ENCODE assay signal across 1 cellular context in the genomic region with DNA sequence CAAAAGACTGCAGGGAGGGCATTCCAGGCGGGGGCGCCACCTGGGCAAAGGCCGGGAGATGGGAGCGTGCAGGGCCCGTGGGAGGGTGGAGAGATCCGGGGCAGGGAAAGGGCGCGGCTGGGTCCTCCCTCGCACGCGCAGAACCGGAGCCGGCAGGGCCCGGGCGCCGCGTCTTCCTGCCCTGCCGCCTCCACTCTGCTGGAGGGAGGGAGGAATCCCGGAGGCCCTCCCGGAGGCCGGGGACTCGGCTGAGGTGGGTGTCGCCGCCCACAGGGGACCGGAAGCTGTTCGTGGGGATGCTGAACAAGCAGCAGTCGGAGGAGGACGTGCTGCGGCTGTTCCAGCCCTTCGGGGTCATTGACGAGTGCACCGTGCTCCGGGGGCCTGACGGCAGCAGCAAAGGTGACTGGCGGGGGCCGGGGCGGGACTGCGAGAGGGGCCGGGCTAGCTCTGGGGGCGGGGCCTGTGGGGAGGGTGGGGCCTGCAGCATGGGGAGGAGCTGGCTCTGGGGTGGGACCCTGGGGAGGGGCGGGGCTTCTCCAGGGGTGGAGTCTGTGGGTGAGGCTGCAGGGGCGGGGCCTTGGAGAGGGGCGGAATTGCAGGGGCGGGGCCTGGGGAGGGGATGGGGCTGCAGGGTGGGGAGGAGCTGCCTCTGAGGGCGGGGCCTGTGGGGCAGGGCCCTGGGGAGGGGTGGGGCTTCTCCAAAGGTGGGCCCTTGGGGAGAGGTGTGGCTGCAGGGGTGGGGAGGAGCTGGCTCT.
TF ChIP-seq lines count a peak whose summit lies in the region.

No MANE protein-coding gene starts in this region.

TF ChIP-seq in HepG2, 621 proteins besides CTCF, POLR2A, EP300 and RAD21 (continues in another document):
- TF ChIP-seq HOXA9 (CRISPR knock-in tag; IDR thresholded peaks at IDR 0.05; ENCODE audit: borderline replicate concordance) (no peak), NFKB2 (CRISPR knock-in tag; IDR thresholded peaks at IDR 0.05; ENCODE audit: borderline replicate concordance) (peak; percentile 64; the same call in 1 of the 2 replicates), IRF9 (CRISPR knock-in tag; IDR thresholded peaks at IDR 0.05; ENCODE audit: borderline replicate concordance) (peak; percentile 21; the same call in 1 of the 2 replicates), ATF4 (CRISPR knock-in tag; IDR thresholded peaks at IDR 0.05) (no peak; a peak in 1 of 4 replicates), PRDM15 (CRISPR knock-in tag; IDR thresholded peaks at IDR 0.05) (no peak), MNT (IDR thresholded peaks at IDR 0.05) (no peak), MEF2D (CRISPR knock-in tag; IDR thresholded peaks at IDR 0.05) (0 out of 2 replicates have a peak, but pooled peaks have one; percentile 51), ZFP36L2 (CRISPR knock-in tag; IDR thresholded peaks at IDR 0.05) (no peak), ADNP (CRISPR knock-in tag; IDR thresholded peaks at IDR 0.05) (peak; percentile 38; the same call in 1 of the 2 replicates), ETV5 (CRISPR knock-in tag; IDR thresholded peaks at IDR 0.05; ENCODE audit: borderline replicate concordance) (peak; percentile 8; the same call in 1 of the 2 replicates), ZNF432 (CRISPR knock-in tag; IDR thresholded peaks at IDR 0.05; ENCODE audit: borderline replicate concordance) (no peak), ZGPAT (CRISPR knock-in tag; IDR thresholded peaks at IDR 0.05) (peak; percentile 35; the same call in 1 of the 2 replicates), CHCHD3 (CRISPR knock-in tag; IDR thresholded peaks at IDR 0.05) (0 out of 2 replicates have a peak, but pooled peaks have one; percentile 47), E2F2 (CRISPR knock-in tag; IDR thresholded peaks at IDR 0.05; ENCODE audit: borderline replicate concordance) (no peak), BRCA1 (CRISPR knock-in tag; IDR thresholded peaks at IDR 0.05) (no peak), AGO2 (optimal IDR thresholded peaks at IDR 0.05; ENCODE audit: low read depth, low read length) (no peak), STAG1 (CRISPR knock-in tag; IDR thresholded peaks at IDR 0.05) (peak; percentile 40), ZNF850 (CRISPR knock-in tag; conservative IDR thresholded peaks at IDR 0.05) (no peak)
- TF ChIP-seq, protein P1, sequence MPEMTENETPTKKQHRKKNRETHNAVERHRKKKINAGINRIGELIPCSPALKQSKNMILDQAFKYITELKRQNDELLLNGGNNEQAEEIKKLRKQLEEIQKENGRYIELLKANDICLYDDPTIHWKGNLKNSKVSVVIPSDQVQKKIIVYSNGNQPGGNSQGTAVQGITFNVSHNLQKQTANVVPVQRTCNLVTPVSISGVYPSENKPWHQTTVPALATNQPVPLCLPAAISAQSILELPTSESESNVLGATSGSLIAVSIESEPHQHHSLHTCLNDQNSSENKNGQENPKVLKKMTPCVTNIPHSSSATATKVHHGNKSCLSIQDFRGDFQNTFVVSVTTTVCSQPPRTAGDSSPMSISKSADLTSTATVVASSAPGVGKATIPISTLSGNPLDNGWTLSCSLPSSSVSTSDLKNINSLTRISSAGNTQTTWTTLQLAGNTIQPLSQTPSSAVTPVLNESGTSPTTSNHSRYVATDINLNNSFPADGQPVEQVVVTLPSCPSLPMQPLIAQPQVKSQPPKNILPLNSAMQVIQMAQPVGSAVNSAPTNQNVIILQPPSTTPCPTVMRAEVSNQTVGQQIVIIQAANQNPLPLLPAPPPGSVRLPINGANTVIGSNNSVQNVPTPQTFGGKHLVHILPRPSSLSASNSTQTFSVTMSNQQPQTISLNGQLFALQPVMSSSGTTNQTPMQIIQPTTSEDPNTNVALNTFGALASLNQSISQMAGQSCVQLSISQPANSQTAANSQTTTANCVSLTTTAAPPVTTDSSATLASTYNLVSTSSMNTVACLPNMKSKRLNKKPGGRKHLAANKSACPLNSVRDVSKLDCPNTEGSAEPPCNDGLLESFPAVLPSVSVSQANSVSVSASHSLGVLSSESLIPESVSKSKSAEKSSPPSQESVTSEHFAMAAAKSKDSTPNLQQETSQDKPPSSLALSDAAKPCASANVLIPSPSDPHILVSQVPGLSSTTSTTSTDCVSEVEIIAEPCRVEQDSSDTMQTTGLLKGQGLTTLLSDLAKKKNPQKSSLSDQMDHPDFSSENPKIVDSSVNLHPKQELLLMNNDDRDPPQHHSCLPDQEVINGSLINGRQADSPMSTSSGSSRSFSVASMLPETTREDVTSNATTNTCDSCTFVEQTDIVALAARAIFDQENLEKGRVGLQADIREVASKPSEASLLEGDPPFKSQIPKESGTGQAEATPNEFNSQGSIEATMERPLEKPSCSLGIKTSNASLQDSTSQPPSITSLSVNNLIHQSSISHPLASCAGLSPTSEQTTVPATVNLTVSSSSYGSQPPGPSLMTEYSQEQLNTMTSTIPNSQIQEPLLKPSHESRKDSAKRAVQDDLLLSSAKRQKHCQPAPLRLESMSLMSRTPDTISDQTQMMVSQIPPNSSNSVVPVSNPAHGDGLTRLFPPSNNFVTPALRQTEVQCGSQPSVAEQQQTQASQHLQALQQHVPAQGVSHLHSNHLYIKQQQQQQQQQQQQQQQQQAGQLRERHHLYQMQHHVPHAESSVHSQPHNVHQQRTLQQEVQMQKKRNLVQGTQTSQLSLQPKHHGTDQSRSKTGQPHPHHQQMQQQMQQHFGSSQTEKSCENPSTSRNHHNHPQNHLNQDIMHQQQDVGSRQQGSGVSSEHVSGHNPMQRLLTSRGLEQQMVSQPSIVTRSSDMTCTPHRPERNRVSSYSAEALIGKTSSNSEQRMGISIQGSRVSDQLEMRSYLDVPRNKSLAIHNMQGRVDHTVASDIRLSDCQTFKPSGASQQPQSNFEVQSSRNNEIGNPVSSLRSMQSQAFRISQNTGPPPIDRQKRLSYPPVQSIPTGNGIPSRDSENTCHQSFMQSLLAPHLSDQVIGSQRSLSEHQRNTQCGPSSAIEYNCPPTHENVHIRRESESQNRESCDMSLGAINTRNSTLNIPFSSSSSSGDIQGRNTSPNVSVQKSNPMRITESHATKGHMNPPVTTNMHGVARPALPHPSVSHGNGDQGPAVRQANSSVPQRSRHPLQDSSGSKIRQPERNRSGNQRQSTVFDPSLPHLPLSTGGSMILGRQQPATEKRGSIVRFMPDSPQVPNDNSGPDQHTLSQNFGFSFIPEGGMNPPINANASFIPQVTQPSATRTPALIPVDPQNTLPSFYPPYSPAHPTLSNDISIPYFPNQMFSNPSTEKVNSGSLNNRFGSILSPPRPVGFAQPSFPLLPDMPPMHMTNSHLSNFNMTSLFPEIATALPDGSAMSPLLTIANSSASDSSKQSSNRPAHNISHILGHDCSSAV (CRISPR knock-in tag; IDR thresholded peaks at IDR 0.05; ENCODE audit: borderline replicate concordance) = no peak
- TF ChIP-seq, protein P2, sequence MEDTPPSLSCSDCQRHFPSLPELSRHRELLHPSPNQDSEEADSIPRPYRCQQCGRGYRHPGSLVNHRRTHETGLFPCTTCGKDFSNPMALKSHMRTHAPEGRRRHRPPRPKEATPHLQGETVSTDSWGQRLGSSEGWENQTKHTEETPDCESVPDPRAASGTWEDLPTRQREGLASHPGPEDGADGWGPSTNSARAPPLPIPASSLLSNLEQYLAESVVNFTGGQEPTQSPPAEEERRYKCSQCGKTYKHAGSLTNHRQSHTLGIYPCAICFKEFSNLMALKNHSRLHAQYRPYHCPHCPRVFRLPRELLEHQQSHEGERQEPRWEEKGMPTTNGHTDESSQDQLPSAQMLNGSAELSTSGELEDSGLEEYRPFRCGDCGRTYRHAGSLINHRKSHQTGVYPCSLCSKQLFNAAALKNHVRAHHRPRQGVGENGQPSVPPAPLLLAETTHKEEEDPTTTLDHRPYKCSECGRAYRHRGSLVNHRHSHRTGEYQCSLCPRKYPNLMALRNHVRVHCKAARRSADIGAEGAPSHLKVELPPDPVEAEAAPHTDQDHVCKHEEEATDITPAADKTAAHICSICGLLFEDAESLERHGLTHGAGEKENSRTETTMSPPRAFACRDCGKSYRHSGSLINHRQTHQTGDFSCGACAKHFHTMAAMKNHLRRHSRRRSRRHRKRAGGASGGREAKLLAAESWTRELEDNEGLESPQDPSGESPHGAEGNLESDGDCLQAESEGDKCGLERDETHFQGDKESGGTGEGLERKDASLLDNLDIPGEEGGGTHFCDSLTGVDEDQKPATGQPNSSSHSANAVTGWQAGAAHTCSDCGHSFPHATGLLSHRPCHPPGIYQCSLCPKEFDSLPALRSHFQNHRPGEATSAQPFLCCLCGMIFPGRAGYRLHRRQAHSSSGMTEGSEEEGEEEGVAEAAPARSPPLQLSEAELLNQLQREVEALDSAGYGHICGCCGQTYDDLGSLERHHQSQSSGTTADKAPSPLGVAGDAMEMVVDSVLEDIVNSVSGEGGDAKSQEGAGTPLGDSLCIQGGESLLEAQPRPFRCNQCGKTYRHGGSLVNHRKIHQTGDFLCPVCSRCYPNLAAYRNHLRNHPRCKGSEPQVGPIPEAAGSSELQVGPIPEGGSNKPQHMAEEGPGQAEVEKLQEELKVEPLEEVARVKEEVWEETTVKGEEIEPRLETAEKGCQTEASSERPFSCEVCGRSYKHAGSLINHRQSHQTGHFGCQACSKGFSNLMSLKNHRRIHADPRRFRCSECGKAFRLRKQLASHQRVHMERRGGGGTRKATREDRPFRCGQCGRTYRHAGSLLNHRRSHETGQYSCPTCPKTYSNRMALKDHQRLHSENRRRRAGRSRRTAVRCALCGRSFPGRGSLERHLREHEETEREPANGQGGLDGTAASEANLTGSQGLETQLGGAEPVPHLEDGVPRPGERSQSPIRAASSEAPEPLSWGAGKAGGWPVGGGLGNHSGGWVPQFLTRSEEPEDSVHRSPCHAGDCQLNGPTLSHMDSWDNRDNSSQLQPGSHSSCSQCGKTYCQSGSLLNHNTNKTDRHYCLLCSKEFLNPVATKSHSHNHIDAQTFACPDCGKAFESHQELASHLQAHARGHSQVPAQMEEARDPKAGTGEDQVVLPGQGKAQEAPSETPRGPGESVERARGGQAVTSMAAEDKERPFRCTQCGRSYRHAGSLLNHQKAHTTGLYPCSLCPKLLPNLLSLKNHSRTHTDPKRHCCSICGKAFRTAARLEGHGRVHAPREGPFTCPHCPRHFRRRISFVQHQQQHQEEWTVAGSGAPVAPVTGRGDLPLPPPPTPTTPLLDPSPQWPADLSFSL (CRISPR knock-in tag; IDR thresholded peaks at IDR 0.05) = no peak
